Comparison of ENCODE assay signal across 29 cellular contexts in genomic region chr1:71031426-71031825, GRCh38. TPM values are rescaled to one million over a fixed set of nuclear protein-coding genes. Genes with fewer than 3 reads are reported as not detected.
DNase-seq lines count a peak whose midpoint lies in the region; ATAC-seq and TF ChIP-seq lines count a peak whose summit lies in the region.
"Had no signal": no experiment of that assay in that cellular context is flagged by ENCODE, and none has a peak within 500 bp of the region (broad histone marks: within the 10 kb centered on the region; RNA-seq: fewer than 3 reads in every experiment).

No MANE protein-coding gene starts in this region.

- DNase-seq in EL: peak; percentile 33
- peak; percentile 26 for DNase-seq in NCI-H226
- peak; percentile 54 for DNase-seq in fibroblast of peridontal ligament (ENCODE audit: extremely low read depth)
- DNase-seq in uterus: peak; percentile 20 to 47
- DNase-seq in NCI-H69 (lab: John Stamatoyannopoulos, UW): no peak
- DNase-seq in mesothelial cell of epicardium (ENCODE audit: low spot score in 2 of 2, unreplicated experiment in 2 of 2): no peak
- DNase-seq: activated CD4-positive, alpha-beta T cell treated with anti-CD3 and anti-CD28 coated beads for 36 hours; activated CD8-positive, alpha-beta T cell treated with anti-CD3 and anti-CD28 coated beads for 36 hours; activated naive CD4-positive, alpha-beta T cell treated with anti-CD3 and anti-CD28 coated beads, Interleukin-2, amount 10 ng/mL, durations not matched to agents 7 days and 5 days; CD4-positive, CD25-positive, alpha-beta regulatory T cell; colonic mucosa; DMS79 treated with DMSO at 0.1 percent for 48 hours; effector CD4-positive, alpha-beta T cell; glutamatergic neuron; GOT3; left ventricle myocardium superior; NCI-H1417; NCI-H2081; NCI-H2227 treated with DMSO at 0.1 percent for 48 hours; NCI-H526 treated with DMSO at 0.1 percent for 48 hours; small intestine; stimulated activated CD4-positive, alpha-beta T cell treated with anti-CD3 and anti-CD28 coated beads, Interleukin-1b, Interleukin-23, amount 100 ng/mL, for 48 hours had no signal

- H3K9me3 Mint-ChIP-seq in mesothelial cell of epicardium: no peaks in the 10 kb centered on the region
- H3K9me3 Mint-ChIP-seq: activated CD8-positive, alpha-beta T cell treated with anti-CD3 and anti-CD28 coated beads for 36 hours; activated naive CD4-positive, alpha-beta T cell treated with anti-CD3 and anti-CD28 coated beads, Interleukin-2, amount 10 ng/mL, durations not matched to agents 7 days and 5 days; CD4-positive, CD25-positive, alpha-beta regulatory T cell; stimulated activated naive CD8-positive, alpha-beta T cell treated with anti-CD3 and anti-CD28 coated beads, Interleukin-15, Interleukin-2, amounts not matched to agents 100 ng/mL and 50 ng/mL, for 24 hours had no signal

- no peak overlapping the region for H3K4me3 ChIP-seq in uterus
- H3K4me3 ChIP-seq: cardiac muscle cell, colonic mucosa had no signal

- no peak overlapping the region for H3K4me3 Mint-ChIP-seq in mesothelial cell of epicardium
- H3K4me3 Mint-ChIP-seq: activated CD4-positive, alpha-beta T cell treated with anti-CD3 and anti-CD28 coated beads for 36 hours; activated CD8-positive, alpha-beta T cell treated with anti-CD3 and anti-CD28 coated beads for 36 hours; activated naive CD4-positive, alpha-beta T cell treated with anti-CD3 and anti-CD28 coated beads, Interleukin-2, amount 10 ng/mL, durations not matched to agents 7 days and 5 days; CD4-positive, CD25-positive, alpha-beta regulatory T cell; stimulated activated naive CD8-positive, alpha-beta T cell treated with anti-CD3 and anti-CD28 coated beads, Interleukin-15, Interleukin-2, amounts not matched to agents 100 ng/mL and 50 ng/mL, for 24 hours had no signal

- H3K27ac Mint-ChIP-seq in mesothelial cell of epicardium: no peak overlapping the region
- H3K27ac Mint-ChIP-seq: activated CD4-positive, alpha-beta T cell treated with anti-CD3 and anti-CD28 coated beads for 36 hours; activated CD8-positive, alpha-beta T cell treated with anti-CD3 and anti-CD28 coated beads for 36 hours; activated naive CD4-positive, alpha-beta T cell treated with anti-CD3 and anti-CD28 coated beads, Interleukin-2, amount 10 ng/mL, durations not matched to agents 7 days and 5 days; CD4-positive, CD25-positive, alpha-beta regulatory T cell; stimulated activated naive CD8-positive, alpha-beta T cell treated with anti-CD3 and anti-CD28 coated beads, Interleukin-15, Interleukin-2, amounts not matched to agents 100 ng/mL and 50 ng/mL, for 24 hours had no signal

- no peak for TF ChIP-seq POLR2A in uterus (IDR thresholded peaks at IDR 0.05)

- no peaks in the 10 kb centered on the region for H3K36me3 Mint-ChIP-seq in mesothelial cell of epicardium
- H3K36me3 Mint-ChIP-seq: activated naive CD4-positive, alpha-beta T cell treated with anti-CD3 and anti-CD28 coated beads, Interleukin-2, amount 10 ng/mL, durations not matched to agents 7 days and 5 days; CD4-positive, CD25-positive, alpha-beta regulatory T cell had no signal

- peaks cover 17% of the 10 kb centered on the region for H3K27me3 Mint-ChIP-seq in mesothelial cell of epicardium (ENCODE audit: low read depth)
- H3K27me3 Mint-ChIP-seq: activated naive CD4-positive, alpha-beta T cell treated with anti-CD3 and anti-CD28 coated beads, Interleukin-2, amount 10 ng/mL, durations not matched to agents 7 days and 5 days had no signal

- TF ChIP-seq CTCF in uterus (IDR thresholded peaks at IDR 0.05) (no peak), mesothelial cell of epicardium (IDR thresholded peaks at IDR 0.05; ENCODE audit: unreplicated experiment) (no peak)

- H3K27ac ChIP-seq in uterus: peak overlapping the region; percentile 36 to 61
- H3K27ac ChIP-seq: cardiac muscle cell, colonic mucosa, HL-60, KMS-11, VCaP had no signal

- peaks cover 0 to 8% of the 10 kb centered on the region in 2 donors for H3K4me1 ChIP-seq in uterus
- H3K4me1 ChIP-seq: colonic mucosa had no signal

- H3K9me3 ChIP-seq in uterus: no peaks in the 10 kb centered on the region
- H3K9me3 ChIP-seq: colonic mucosa had no signal

- H3K27me3 ChIP-seq in uterus: no peaks in the 10 kb centered on the region
- H3K27me3 ChIP-seq: colonic mucosa had no signal

- H3K36me3 ChIP-seq in uterus: no peaks in the 10 kb centered on the region
- H3K36me3 ChIP-seq: cardiac muscle cell, colonic mucosa had no signal

- intact Hi-C loops in uterus (cut with DNase I; ENCODE audit: low total_unique reads): no loop called here

- H3K4me1 Mint-ChIP-seq in mesothelial cell of epicardium: no peaks in the 10 kb centered on the region
- H3K4me1 Mint-ChIP-seq: activated CD4-positive, alpha-beta T cell treated with anti-CD3 and anti-CD28 coated beads for 36 hours; activated naive CD4-positive, alpha-beta T cell treated with anti-CD3 and anti-CD28 coated beads, Interleukin-2, amount 10 ng/mL, durations not matched to agents 7 days and 5 days; CD4-positive, CD25-positive, alpha-beta regulatory T cell had no signal

- no peak for ATAC-seq in HG03565 (IDR thresholded peaks at IDR 0.05; ENCODE audit: unreplicated experiment)
- ATAC-seq: activated CD4-positive, alpha-beta T cell treated with anti-CD3 and anti-CD28 coated beads for 36 hours; activated CD8-positive, alpha-beta T cell treated with anti-CD3 and anti-CD28 coated beads for 36 hours; left ventricle myocardium superior; Right ventricle myocardium inferior had no signal

RNA-seq across cellular contexts. Expression of gene PTGER3, which starts 16.2 kb away (rescaled TPM):
- 100 to 1,000 TPM in 3 of 4 donors, 10 to 100 TPM in 1; 51.1 to 217 (median 119) TPM for total RNA-seq in uterus
- 0.29 to 0.59 TPM (median 0.54 TPM) in 3 replicates for total RNA-seq in mesothelial cell of epicardium
- total RNA-seq: activated CD4-positive, alpha-beta T cell treated with anti-CD3 and anti-CD28 coated beads for 36 hours; activated CD8-positive, alpha-beta T cell treated with anti-CD3 and anti-CD28 coated beads for 36 hours had no signal

RNA-seq across cellular contexts. Expression of gene ZRANB2, which starts 49.4 kb away (rescaled TPM):
- total RNA-seq in uterus (100 to 1,000 TPM in 2 of 4 donors, 10 to 100 TPM in 2; 29.5 to 178 (median 122) TPM), mesothelial cell of epicardium (146 to 159 TPM (median 148 TPM) in 3 replicates)

Comparison
In these comparisons a context has a peak if more than half of its experiments do, and no peak if none do; other contexts are left out.
1. DNase-seq: peak in EL (single experiment), NCI-H226 (single experiment), fibroblast of peridontal ligament (single experiment) and uterus (2 of 2); none in NCI-H69 (single experiment) and mesothelial cell of epicardium (0 of 2).
2. RNA of gene PTGER3, which starts 16.2 kb away (total RNA-seq): 51.1 to 217 TPM in uterus; 0.29 to 0.59 TPM in mesothelial cell of epicardium; every median in the first group is over 10 times any median in the second.